ENCODE assay signal across 8 cellular contexts in the genomic region with DNA sequence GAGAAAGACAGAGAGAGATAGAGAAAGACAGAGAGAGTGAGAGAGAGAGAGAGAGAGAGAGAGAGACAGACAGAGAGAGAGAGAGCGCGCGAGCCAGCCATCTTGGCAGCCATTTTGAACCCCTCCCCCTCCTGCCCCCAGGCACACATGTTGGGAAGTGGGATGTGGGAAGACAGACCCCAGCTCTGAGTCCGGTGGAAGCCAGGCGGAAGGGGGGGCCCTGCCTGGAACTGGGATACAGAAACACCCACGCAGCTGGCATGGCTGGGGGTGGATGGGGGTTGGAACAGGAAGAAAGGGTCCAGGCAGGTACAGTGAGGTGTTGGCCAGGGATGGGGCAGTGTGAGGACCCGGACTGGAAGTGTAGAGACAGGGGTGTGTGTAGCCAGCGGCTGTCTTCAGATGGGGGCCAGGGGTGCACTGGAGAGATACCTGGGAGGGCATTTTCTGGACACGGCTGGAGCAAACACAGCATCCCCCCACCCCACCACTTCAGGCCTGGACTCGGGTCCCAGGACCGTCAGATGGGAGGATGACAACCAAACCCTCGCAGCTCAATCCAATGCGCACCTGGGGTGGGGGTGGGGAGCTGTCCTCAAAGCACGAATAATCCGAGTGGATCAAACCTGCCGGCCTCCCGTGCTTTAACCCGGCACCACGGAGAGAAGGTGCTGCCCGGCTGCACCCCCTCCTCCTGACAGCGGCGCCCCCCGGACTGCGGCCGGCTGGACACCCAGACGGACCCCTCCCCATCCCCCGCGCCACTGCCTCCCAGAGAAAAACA. TPM values are rescaled to one million over a fixed set of nuclear protein-coding genes. Genes with fewer than 3 reads are reported as not detected.
DNase-seq lines count a peak whose midpoint lies in the region; ATAC-seq and TF ChIP-seq lines count a peak whose summit lies in the region.
"Not testable (repeated sequence)": the region's sequence is repeated elsewhere in the genome, so short reads cannot be mapped to it uniquely, and the experiment has no call there.

No MANE protein-coding gene starts in this region.

- H3K79me2 ChIP-seq in DND-41 (ENCODE audit: insufficient read depth, low read length): peaks cover 26% of the 10 kb centered on the region

- not testable (repeated sequence) for H3K27ac ChIP-seq in DND-41 (ENCODE audit: low read length); heart right ventricle

- peaks cover 10% of the 10 kb centered on the region for H3K27me3 ChIP-seq in DND-41 (ENCODE audit: insufficient read depth, low read length, poor library complexity)
- peaks cover 0 to 44% (median 7%) of the 10 kb centered on the region in 7 donors for H3K27me3 ChIP-seq in heart right ventricle

- peak overlapping the region; percentile 34 for H3K27ac Mint-ChIP-seq in activated T-cell treated with anti-CD3 and anti-CD28 coated beads, Interleukin-2, amount 50 U/mL, for 24 hours
- peak overlapping the region; percentile 90 for H3K27ac Mint-ChIP-seq in mesothelial cell of epicardium
- peak overlapping the region; percentile 56 for H3K27ac Mint-ChIP-seq in type B pancreatic cell

- H3K36me3 Mint-ChIP-seq in activated T-cell treated with anti-CD3 and anti-CD28 coated beads, Interleukin-2, amount 50 U/mL, for 24 hours (ENCODE audit: low read depth); mesothelial cell of epicardium; type B pancreatic cell: not testable (repeated sequence)

- H3K4me1 ChIP-seq in DND-41 (ENCODE audit: insufficient read depth, low read length) (peaks cover 43% of the 10 kb centered on the region), heart right ventricle (peaks cover 0 to 36% (median 6%) of the 10 kb centered on the region in 9 donors)

- WGBS in heart right ventricle, 2 donors: 24 to 25% methylated on average over 27 to 28 of the region's 28 CpGs

- H3K4me3 ChIP-seq in DND-41 (ENCODE audit: low read depth in 1 of 2, low read length in 2 of 2): peak overlapping the region; percentile 24 to 74; a peak in 3 of 4 replicates
- H3K4me3 ChIP-seq in cardiac fibroblast (replicated peaks in 1 of 2; ENCODE audit: low read depth in 2 of 2, low read length in 2 of 2): peak overlapping the region; percentile 24 to 49
- H3K4me3 ChIP-seq in heart right ventricle: peak overlapping the region; percentile 35 to 63 (median 56)

- not testable (repeated sequence) for H3K36me3 ChIP-seq in DND-41 (ENCODE audit: insufficient read depth, low read length); heart right ventricle

- H3K9ac ChIP-seq in DND-41 (ENCODE audit: low read depth, low read length): peak overlapping the region; percentile 78

- H3K4me3 Mint-ChIP-seq in activated T-cell treated with anti-CD3 and anti-CD28 coated beads, Interleukin-2, amount 50 U/mL, for 24 hours: peak overlapping the region; percentile 76
- H3K4me3 Mint-ChIP-seq in mesothelial cell of epicardium (peak overlapping the region; percentile 84), type B pancreatic cell (peak overlapping the region; percentile 90)

- H3K4me1 Mint-ChIP-seq in activated T-cell treated with anti-CD3 and anti-CD28 coated beads, Interleukin-2, amount 50 U/mL, for 24 hours (ENCODE audit: low read depth): peaks cover 56% of the 10 kb centered on the region
- H3K4me1 Mint-ChIP-seq in mesothelial cell of epicardium: peaks cover 18% of the 10 kb centered on the region
- peaks cover 26% of the 10 kb centered on the region for H3K4me1 Mint-ChIP-seq in type B pancreatic cell (ENCODE audit: unreplicated experiment)

- not testable (repeated sequence) for H2AFZ ChIP-seq in DND-41 (ENCODE audit: low read depth, low read length)

- DNase-seq in DND-41; activated T-cell treated with anti-CD3 and anti-CD28 coated beads, Interleukin-2, amount 50 U/mL, for 24 hours; cardiac fibroblast (ENCODE audit: low read depth in 2 of 2); heart right ventricle; mesothelial cell of epicardium (ENCODE audit: low spot score in 2 of 2, unreplicated experiment in 2 of 2); type B pancreatic cell (ENCODE audit: extremely low spot score, unreplicated experiment): not testable (repeated sequence)
- DNase-seq in NCI-H82 (lab: John Stamatoyannopoulos, UW): peak; percentile 41
- DNase-seq in retina: peak; percentile 64

- H3K9me3 ChIP-seq in DND-41 (ENCODE audit: insufficient read depth, low read length, severe bottlenecking); heart right ventricle: not testable (repeated sequence)

- peaks cover 24% of the 10 kb centered on the region for H4K20me1 ChIP-seq in DND-41 (ENCODE audit: insufficient read depth, low read length)

- peak overlapping the region; percentile 91 for H3K4me2 ChIP-seq in DND-41 (ENCODE audit: insufficient read depth, low read length)

- H3K27me3 Mint-ChIP-seq in activated T-cell treated with anti-CD3 and anti-CD28 coated beads, Interleukin-2, amount 50 U/mL, for 24 hours: peaks cover 25% of the 10 kb centered on the region
- H3K27me3 Mint-ChIP-seq in mesothelial cell of epicardium (ENCODE audit: low read depth): not testable (repeated sequence)
- H3K27me3 Mint-ChIP-seq in type B pancreatic cell: peaks cover 13% of the 10 kb centered on the region

- H3K9me3 Mint-ChIP-seq in activated T-cell treated with anti-CD3 and anti-CD28 coated beads, Interleukin-2, amount 50 U/mL, for 24 hours; mesothelial cell of epicardium; type B pancreatic cell: not testable (repeated sequence)

- TF ChIP-seq CTCF in DND-41 (IDR thresholded peaks at IDR 0.05; ENCODE audit: borderline replicate concordance, extremely low read depth, low read length, poor library complexity, severe bottlenecking); cardiac fibroblast (IDR thresholded peaks at IDR 0.05; ENCODE audit: low read depth, low read length); heart right ventricle (IDR thresholded peaks at IDR 0.05); mesothelial cell of epicardium (IDR thresholded peaks at IDR 0.05; ENCODE audit: unreplicated experiment); type B pancreatic cell (conservative IDR thresholded peaks at IDR 0.05): not testable (repeated sequence)

- intact Hi-C loops in heart right ventricle (cut with DNase I): loop anchor here in 3 of 10 donors (5.0 to 10.0 kb wide), 4 partner anchors 50 to 200 kb away; no protein-coding TSS in a partner anchor

- ATAC-seq in DND-41 (ENCODE audit: insufficient read depth, low read depth); heart right ventricle: not testable (repeated sequence)

RNA-seq across cellular contexts. Expression of a gene that starts 1.1 kb away (rescaled TPM):
- total RNA-seq in heart right ventricle: 10 to 100 TPM in 9 of 10 donors, 1 to 10 TPM in 1; 9.0 to 31.9 (median 13.1) TPM
- 10 to 100 TPM in 1 of 2 donors, 1 to 10 TPM in 1; 5.1 to 12.5 TPM for polyA plus RNA-seq in heart right ventricle
- total RNA-seq in mesothelial cell of epicardium: 97.9 to 106 TPM (median 102 TPM) in 3 replicates
- total RNA-seq in type B pancreatic cell (ENCODE audit: low replicate concordance): 24.9 and 62.4 TPM in 2 replicates

Comparison
In these comparisons a context has a peak if more than half of its experiments do, and no peak if none do; other contexts are left out.
1. H3K27ac Mint-ChIP-seq: peak in every context shown above with its lines; median percentile 90 in mesothelial cell of epicardium; 56 in type B pancreatic cell; 34 in activated T-cell treated with anti-CD3 and anti-CD28 coated beads, Interleukin-2, amount 50 U/mL, for 24 hours.